In the genomic region with DNA sequence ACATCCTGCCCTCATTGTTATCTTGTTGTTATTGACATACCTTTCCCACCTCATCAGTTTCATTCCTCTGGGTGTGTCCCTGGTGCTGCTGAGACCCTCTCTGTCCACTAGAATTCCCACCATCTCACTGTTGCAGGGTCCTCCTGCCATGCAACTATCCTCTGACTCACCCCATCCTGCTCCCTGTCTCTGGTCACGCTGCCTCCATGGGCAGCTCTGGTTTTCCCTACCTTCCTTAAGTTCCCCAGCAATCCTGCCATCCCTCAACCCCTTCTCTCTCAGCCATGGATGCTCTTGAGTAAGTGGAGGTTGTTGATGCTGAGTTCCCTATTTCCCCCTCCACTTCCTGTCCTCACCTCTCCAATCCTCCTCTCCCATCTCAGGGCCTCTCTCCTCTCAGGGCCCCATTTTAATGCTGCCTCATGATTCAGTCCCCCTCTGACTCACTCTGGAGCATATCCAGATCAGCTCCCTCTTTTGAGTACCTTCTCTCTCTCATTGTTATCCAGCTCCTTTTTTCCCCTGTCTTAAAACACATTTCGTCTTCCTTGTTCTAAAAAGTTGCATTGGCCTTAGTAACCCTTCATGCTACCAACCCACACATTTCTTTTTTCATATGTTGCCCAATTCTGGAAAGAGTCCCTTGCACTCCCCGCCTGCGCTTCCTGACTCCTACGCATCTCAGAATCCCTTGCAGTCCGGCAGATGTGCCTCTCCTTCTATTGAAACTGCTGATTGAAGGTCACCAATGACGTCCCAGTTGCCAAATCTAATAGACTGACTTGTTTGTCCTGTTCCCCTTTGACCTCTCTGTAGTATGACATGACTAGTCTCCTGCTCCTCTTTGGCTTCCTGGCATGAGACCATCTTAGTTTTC, we compare ENCODE assay signal across 13 cellular contexts.
DNase-seq lines count a peak whose midpoint lies in the region; ATAC-seq and TF ChIP-seq lines count a peak whose summit lies in the region.
"Had no signal": no experiment of that assay in that cellular context is flagged by ENCODE, and none has a peak within 500 bp of the region (broad histone marks: within the 10 kb centered on the region; RNA-seq: fewer than 3 reads in every experiment).

No MANE protein-coding gene starts in this region.

- H3K9me3 Mint-ChIP-seq in activated CD4-positive, alpha-beta memory T cell treated with anti-CD3 and anti-CD28 coated beads for 36 hours, result no peaks in the 10 kb centered on the region
- H3K9me3 Mint-ChIP-seq in activated CD4-positive, alpha-beta memory T cell treated with anti-CD3 and anti-CD28 coated beads, Interleukin-2, amount 10 ng/mL, durations not matched to agents 7 days and 5 days, result no peaks in the 10 kb centered on the region
- H3K9me3 Mint-ChIP-seq in naive thymus-derived CD8-positive, alpha-beta T cell, result no peaks in the 10 kb centered on the region
- H3K9me3 Mint-ChIP-seq: naive thymus-derived CD4-positive, alpha-beta T cell had no signal

- peak; percentile 85 for ATAC-seq in upper lobe of right lung
- ATAC-seq in naive thymus-derived CD8-positive, alpha-beta T cell, result no peak
- ATAC-seq: naive thymus-derived CD4-positive, alpha-beta T cell had no signal

- in situ Hi-C loops in SK-MEL-5 (cut with HindIII; ENCODE audit: low pct_unique_long_range_greater_than_20kb, low sequenced_read_pairs), result no loop called here

- intact Hi-C loops in activated CD4-positive, alpha-beta memory T cell treated with anti-CD3 and anti-CD28 coated beads for 36 hours (cut with micrococcal nuclease), result loop anchor here (10.0 kb wide), 1 partner anchor 193 kb away; no protein-coding TSS in a partner anchor
- intact Hi-C loops in upper lobe of right lung (cut with DNase I), result no loop called here

- peak; percentile 35 for DNase-seq in activated CD4-positive, alpha-beta memory T cell treated with anti-CD3 and anti-CD28 coated beads for 36 hours
- DNase-seq in activated CD4-positive, alpha-beta memory T cell treated with anti-CD3 and anti-CD28 coated beads, Interleukin-2, amount 10 ng/mL, durations not matched to agents 7 days and 5 days, result no peak
- DNase-seq in SK-MEL-5 (ENCODE audit: low read depth, low spot score), result peak; percentile 96
- peak; percentile 92 for DNase-seq in fibroblast of villous mesenchyme (ENCODE audit: low read depth)
- DNase-seq in upper lobe of right lung, result peak; percentile 74
- DNase-seq in NCI-H2107 treated with DMSO at 0.1 percent for 48 hours (lab: John Stamatoyannopoulos, UW; ENCODE audit: unreplicated experiment), result no peak
- DNase-seq in naive thymus-derived CD8-positive, alpha-beta T cell, result no peak
- DNase-seq in NCI-H2227 (lab: John Stamatoyannopoulos, UW; ENCODE audit: unreplicated experiment), result no peak
- DNase-seq: activated CD4-positive, alpha-beta T cell treated with anti-CD3 and anti-CD28 coated beads, Interleukin-2, amount 50 U/mL, for 48 hours; naive thymus-derived CD4-positive, alpha-beta T cell; NCI-H2081 treated with DMSO at 0.1 percent for 48 hours; Right ventricle myocardium superior had no signal

- H3K4me1 ChIP-seq in upper lobe of right lung, result no peaks in the 10 kb centered on the region

- no peaks in the 10 kb centered on the region for H3K27me3 Mint-ChIP-seq in activated CD4-positive, alpha-beta memory T cell treated with anti-CD3 and anti-CD28 coated beads for 36 hours
- peaks cover 8% of the 10 kb centered on the region for H3K27me3 Mint-ChIP-seq in activated CD4-positive, alpha-beta memory T cell treated with anti-CD3 and anti-CD28 coated beads, Interleukin-2, amount 10 ng/mL, durations not matched to agents 7 days and 5 days
- peaks cover 0 to 9% (median 4%) of the 10 kb centered on the region in 5 donors for H3K27me3 Mint-ChIP-seq in naive thymus-derived CD8-positive, alpha-beta T cell

- no peak for TF ChIP-seq CTCF in fibroblast of villous mesenchyme (IDR thresholded peaks at IDR 0.05; ENCODE audit: insufficient read depth, low read depth, low read length)
- no peak for TF ChIP-seq CTCF in upper lobe of right lung (IDR thresholded peaks at IDR 0.05)

- H3K27me3 ChIP-seq in upper lobe of right lung, result no peaks in the 10 kb centered on the region
- H3K27me3 ChIP-seq: cardiac muscle cell had no signal

- POLR2A ChIA-PET in activated CD4-positive, alpha-beta memory T cell treated with anti-CD3 and anti-CD28 coated beads for 36 hours (lab: Charles Lee), result no interaction called here
- POLR2A ChIA-PET in activated CD4-positive, alpha-beta memory T cell treated with anti-CD3 and anti-CD28 coated beads, Interleukin-2, amount 10 ng/mL, durations not matched to agents 7 days and 5 days (lab: Charles Lee), result no interaction called here
- POLR2A ChIA-PET in naive thymus-derived CD8-positive, alpha-beta T cell (lab: Charles Lee), result no interaction called here

- no peak overlapping the region for H3K4me3 Mint-ChIP-seq in activated CD4-positive, alpha-beta memory T cell treated with anti-CD3 and anti-CD28 coated beads for 36 hours
- no peak overlapping the region for H3K4me3 Mint-ChIP-seq in activated CD4-positive, alpha-beta memory T cell treated with anti-CD3 and anti-CD28 coated beads, Interleukin-2, amount 10 ng/mL, durations not matched to agents 7 days and 5 days
- H3K4me3 Mint-ChIP-seq in naive thymus-derived CD8-positive, alpha-beta T cell, result no peak overlapping the region
- H3K4me3 Mint-ChIP-seq: naive thymus-derived CD4-positive, alpha-beta T cell had no signal

- H3K27ac Mint-ChIP-seq in activated CD4-positive, alpha-beta memory T cell treated with anti-CD3 and anti-CD28 coated beads for 36 hours, result peak overlapping the region; percentile 6
- H3K27ac Mint-ChIP-seq in activated CD4-positive, alpha-beta memory T cell treated with anti-CD3 and anti-CD28 coated beads, Interleukin-2, amount 10 ng/mL, durations not matched to agents 7 days and 5 days, result no peak overlapping the region
- no peak overlapping the region for H3K27ac Mint-ChIP-seq in naive thymus-derived CD8-positive, alpha-beta T cell
- H3K27ac Mint-ChIP-seq: naive thymus-derived CD4-positive, alpha-beta T cell had no signal

- no peak overlapping the region for H3K27ac ChIP-seq in upper lobe of right lung
- H3K27ac ChIP-seq: cardiac muscle cell had no signal

- CTCF ChIA-PET in activated CD4-positive, alpha-beta memory T cell treated with anti-CD3 and anti-CD28 coated beads for 36 hours (lab: Charles Lee), result no interaction called here
- CTCF ChIA-PET in activated CD4-positive, alpha-beta memory T cell treated with anti-CD3 and anti-CD28 coated beads, Interleukin-2, amount 10 ng/mL, durations not matched to agents 7 days and 5 days (lab: Charles Lee), result interaction anchor here (0.6 kb wide), 1 partner anchor 27 kb away, joined by 3 read pairs; no protein-coding TSS in a partner anchor

- H3K4me3 ChIP-seq in fibroblast of villous mesenchyme (ENCODE audit: low read depth, low read length), result no peak overlapping the region
- H3K4me3 ChIP-seq in upper lobe of right lung, result no peak overlapping the region
- H3K4me3 ChIP-seq: cardiac muscle cell had no signal

- no peaks in the 10 kb centered on the region for H3K36me3 ChIP-seq in upper lobe of right lung
- H3K36me3 ChIP-seq: cardiac muscle cell had no signal

- H3K9me3 ChIP-seq in upper lobe of right lung, result no peaks in the 10 kb centered on the region

- H3K4me1 Mint-ChIP-seq in activated CD4-positive, alpha-beta memory T cell treated with anti-CD3 and anti-CD28 coated beads for 36 hours (ENCODE audit: low read depth), result peaks cover 10% of the 10 kb centered on the region
- H3K4me1 Mint-ChIP-seq in activated CD4-positive, alpha-beta memory T cell treated with anti-CD3 and anti-CD28 coated beads, Interleukin-2, amount 10 ng/mL, durations not matched to agents 7 days and 5 days, result peaks cover 8% of the 10 kb centered on the region
- H3K4me1 Mint-ChIP-seq in naive thymus-derived CD8-positive, alpha-beta T cell, result peaks cover 0 to 4% (median 0%) of the 10 kb centered on the region in 4 donors

- no peaks in the 10 kb centered on the region for H3K36me3 Mint-ChIP-seq in activated CD4-positive, alpha-beta memory T cell treated with anti-CD3 and anti-CD28 coated beads for 36 hours
- H3K36me3 Mint-ChIP-seq in activated CD4-positive, alpha-beta memory T cell treated with anti-CD3 and anti-CD28 coated beads, Interleukin-2, amount 10 ng/mL, durations not matched to agents 7 days and 5 days (ENCODE audit: low read depth), result no peaks in the 10 kb centered on the region
- no peaks in the 10 kb centered on the region for H3K36me3 Mint-ChIP-seq in naive thymus-derived CD8-positive, alpha-beta T cell
- H3K36me3 Mint-ChIP-seq: naive thymus-derived CD4-positive, alpha-beta T cell had no signal

Comparison
In these comparisons a context has a peak if more than half of its experiments do, and no peak if none do; other contexts are left out.
1. DNase-seq: peak in activated CD4-positive, alpha-beta memory T cell treated with anti-CD3 and anti-CD28 coated beads for 36 hours (single experiment), SK-MEL-5 (single experiment), fibroblast of villous mesenchyme (single experiment) and upper lobe of right lung (single experiment); none in activated CD4-positive, alpha-beta memory T cell treated with anti-CD3 and anti-CD28 coated beads, Interleukin-2, amount 10 ng/mL, durations not matched to agents 7 days and 5 days (single experiment), NCI-H2107 treated with DMSO at 0.1 percent for 48 hours (single experiment), naive thymus-derived CD8-positive, alpha-beta T cell (0 of 10) and NCI-H2227 (single experiment).